In genomic region chr12:2191534-2192153, GRCh38 we compare ENCODE assay signal across 18 cellular contexts.
"Had no signal": no experiment of that assay in that cellular context is flagged by ENCODE, and none has a peak within 500 bp of the region (broad histone marks: within the 10 kb centered on the region; RNA-seq: fewer than 3 reads in every experiment).

No MANE protein-coding gene starts in this region.

- ATAC-seq: activated T-cell treated with anti-CD3 and anti-CD28 coated beads, Interleukin-2, amount 50 U/mL, for 72 hours; gastrocnemius medialis; pancreas; stimulated activated memory B cell treated with anti-CD40 and anti-IgM and Interleukin-4, amounts not matched to agents 10 μg/mL and 1 μg/mL and 100 μg/mL, for 72 hours had no signal

- H3K4me3 Mint-ChIP-seq: activated CD4-positive, alpha-beta T cell treated with anti-CD3 and anti-CD28 coated beads, Interleukin-2, amount 10 ng/mL, durations not matched to agents 24 days and 14 days; activated naive CD8-positive, alpha-beta T cell treated with anti-CD3 and anti-CD28 coated beads for 36 hours; activated T-cell treated with anti-CD3 and anti-CD28 coated beads, Interleukin-2, amount 50 U/mL, for 72 hours; central memory CD8-positive, alpha-beta T cell; stimulated activated memory B cell treated with anti-CD40 and anti-IgM and Interleukin-4, amounts not matched to agents 10 μg/mL and 1 μg/mL and 100 μg/mL, for 72 hours had no signal

- FAIRE-seq: keratinocyte, pancreas had no signal

- DNase-seq: activated CD4-positive, alpha-beta T cell treated with anti-CD3 and anti-CD28 coated beads, Interleukin-2, amount 10 ng/mL, durations not matched to agents 24 days and 14 days; activated CD4-positive, CD25-positive, alpha-beta regulatory T cell; activated CD8-positive, alpha-beta memory T cell treated with anti-CD3 and anti-CD28 coated beads for 24 hours; activated CD8-positive, alpha-beta memory T cell treated with anti-CD3 and anti-CD28 coated beads, Interleukin-2, amount 50 U/mL, for 48 hours; activated gamma-delta T cell treated with Interleukin-2 at 50 U/mL for 16 hours; activated naive CD8-positive, alpha-beta T cell treated with anti-CD3 and anti-CD28 coated beads for 36 hours; activated T-cell treated with anti-CD3 and anti-CD28 coated beads, Interleukin-2, amount 50 U/mL, for 72 hours; amniotic stem cell; colonic mucosa; gastrocnemius medialis; pancreas; spleen; stimulated activated CD4-positive, alpha-beta T cell treated with anti-CD3 and anti-CD28 coated beads, Interleukin-4, amount 100 ng/mL, for 4 hours had no signal

- H3K4me3 ChIP-seq: colonic mucosa, gastrocnemius medialis, pancreas, SJSA1, spleen, thoracic aorta had no signal

- H3K27ac Mint-ChIP-seq: activated CD4-positive, alpha-beta T cell treated with anti-CD3 and anti-CD28 coated beads, Interleukin-2, amount 10 ng/mL, durations not matched to agents 24 days and 14 days; activated naive CD8-positive, alpha-beta T cell treated with anti-CD3 and anti-CD28 coated beads for 36 hours; activated T-cell treated with anti-CD3 and anti-CD28 coated beads, Interleukin-2, amount 50 U/mL, for 72 hours; stimulated activated memory B cell treated with anti-CD40 and anti-IgM and Interleukin-4, amounts not matched to agents 10 μg/mL and 1 μg/mL and 100 μg/mL, for 72 hours had no signal

- H3K27me3 Mint-ChIP-seq: activated CD4-positive, alpha-beta T cell treated with anti-CD3 and anti-CD28 coated beads, Interleukin-2, amount 10 ng/mL, durations not matched to agents 24 days and 14 days; stimulated activated memory B cell treated with anti-CD40 and anti-IgM and Interleukin-4, amounts not matched to agents 10 μg/mL and 1 μg/mL and 100 μg/mL, for 72 hours had no signal

- H3K36me3 Mint-ChIP-seq: activated naive CD8-positive, alpha-beta T cell treated with anti-CD3 and anti-CD28 coated beads for 36 hours; stimulated activated memory B cell treated with anti-CD40 and anti-IgM and Interleukin-4, amounts not matched to agents 10 μg/mL and 1 μg/mL and 100 μg/mL, for 72 hours had no signal

- H3K27ac ChIP-seq: colonic mucosa, gastrocnemius medialis, pancreas, SJSA1, spleen, thoracic aorta had no signal

- H3K9me3 ChIP-seq: colonic mucosa, gastrocnemius medialis, pancreas, SJSA1, spleen, thoracic aorta had no signal

- H3K4me1 ChIP-seq: colonic mucosa, gastrocnemius medialis, pancreas, SJSA1 had no signal

- H3K27me3 ChIP-seq: colonic mucosa, pancreas, SJSA1, spleen had no signal

- H3K36me3 ChIP-seq: colonic mucosa, gastrocnemius medialis, pancreas, spleen, thoracic aorta had no signal

- H3K4me1 Mint-ChIP-seq: activated CD4-positive, alpha-beta T cell treated with anti-CD3 and anti-CD28 coated beads, Interleukin-2, amount 10 ng/mL, durations not matched to agents 24 days and 14 days; activated naive CD8-positive, alpha-beta T cell treated with anti-CD3 and anti-CD28 coated beads for 36 hours; central memory CD8-positive, alpha-beta T cell had no signal

- H3K9me3 Mint-ChIP-seq: activated CD4-positive, alpha-beta T cell treated with anti-CD3 and anti-CD28 coated beads, Interleukin-2, amount 10 ng/mL, durations not matched to agents 24 days and 14 days; activated naive CD8-positive, alpha-beta T cell treated with anti-CD3 and anti-CD28 coated beads for 36 hours; activated T-cell treated with anti-CD3 and anti-CD28 coated beads, Interleukin-2, amount 50 U/mL, for 72 hours; central memory CD8-positive, alpha-beta T cell had no signal
